Comparison of ENCODE assay signal across 12 cellular contexts in genomic region chr7:150740053-150740452, GRCh38. TPM values are rescaled to one million over a fixed set of nuclear protein-coding genes. Genes with fewer than 3 reads are reported as not detected.
A peak's percentile ranks its signal among the peaks of the same experiment; 100 is the strongest.
DNase-seq lines count a peak whose midpoint lies in the region; ATAC-seq and TF ChIP-seq lines count a peak whose summit lies in the region.
"Had no signal": no experiment of that assay in that cellular context is flagged by ENCODE, and none has a peak within 500 bp of the region (broad histone marks: within the 10 kb centered on the region; RNA-seq: fewer than 3 reads in every experiment).

No MANE protein-coding gene starts in this region.

- ATAC-seq in right cardiac atrium (no peak), foreskin keratinocyte (no peak)
- ATAC-seq: Panc1 had no signal

- no peaks in the 10 kb centered on the region for H4K20me1 ChIP-seq in osteoblast (ENCODE audit: insufficient read depth, low read length)

- no peaks in the 10 kb centered on the region for H3K27me3 Mint-ChIP-seq in MCF 10A (ENCODE audit: insufficient read depth, unreplicated experiment)

- H3K36me3 Mint-ChIP-seq in MCF 10A (ENCODE audit: insufficient read depth, unreplicated experiment), result no peaks in the 10 kb centered on the region

- no TSS peak for BruUV-seq in MCF 10A (replicated peaks; lab: Mats Ljungman, UMichigan)

- DNase-seq in right cardiac atrium, result no peak
- no peak for DNase-seq in cardiac septum (ENCODE audit: low spot score)
- peak; percentile 48 for DNase-seq in MCF 10A (ENCODE audit: unreplicated experiment)
- no peak for DNase-seq in foreskin keratinocyte
- no peak for DNase-seq in osteoblast (ENCODE audit: insufficient read length, low spot score, missing footprints)
- no peak for DNase-seq in dedifferentiated amniotic fluid mesenchymal stem cell (ENCODE audit: extremely low spot score)
- DNase-seq in NCI-H1105 (lab: John Stamatoyannopoulos, UW), result no peak
- DNase-seq: GDM1, WERI-Rb-1 had no signal

- no peak overlapping the region for H2AFZ ChIP-seq in osteoblast (ENCODE audit: low read length)

- CTCF ChIA-PET in MCF 10A (lab: Yijun Ruan, JAX), result no interaction called here

- no peaks in the 10 kb centered on the region for H3K9me3 ChIP-seq in right cardiac atrium (ENCODE audit: control insufficient read depth, low read length)
- H3K9me3 ChIP-seq in mononuclear cell (ENCODE audit: low read depth, low read length), result no peaks in the 10 kb centered on the region
- H3K9me3 ChIP-seq in osteoblast (ENCODE audit: low read depth, low read length), result no peaks in the 10 kb centered on the region

- TF ChIP-seq CTCF in MCF 10A (IDR thresholded peaks at IDR 0.05; ENCODE audit: unreplicated experiment) (no peak), foreskin keratinocyte (conservative IDR thresholded peaks at IDR 0.05) (no peak), osteoblast (IDR thresholded peaks at IDR 0.05; ENCODE audit: extremely low read depth, low read depth, low read length) (no peak)

- no peak overlapping the region for H3K4me3 Mint-ChIP-seq in MCF 10A (ENCODE audit: unreplicated experiment)

- POLR2A ChIA-PET in MCF 10A (lab: Yijun Ruan, JAX), result no interaction called here

- intact Hi-C loops in right cardiac atrium (cut with DNase I), result no loop called here
- intact Hi-C loops in cardiac septum (cut with DNase I), result no loop called here
- intact Hi-C loops in MCF 10A (cut with micrococcal nuclease), result no loop called here

- H3K4me3 ChIP-seq in right cardiac atrium (ENCODE audit: low read length) (peak overlapping the region; percentile 42), mononuclear cell (ENCODE audit: low read length) (peak overlapping the region; percentile 79), osteoblast (ENCODE audit: insufficient read depth, low read length) (no peak overlapping the region)

- H3K4me1 ChIP-seq in right cardiac atrium (ENCODE audit: control insufficient read depth, insufficient read depth, low read length), result peaks cover 7% of the 10 kb centered on the region
- peaks cover 72% of the 10 kb centered on the region for H3K4me1 ChIP-seq in mononuclear cell (ENCODE audit: insufficient read depth, low read length)
- H3K4me1 ChIP-seq in foreskin keratinocyte, result no peaks in the 10 kb centered on the region
- H3K4me1 ChIP-seq in osteoblast (ENCODE audit: insufficient read depth, low read length), result no peaks in the 10 kb centered on the region

- H3K27ac ChIP-seq in right cardiac atrium (ENCODE audit: low read length) (peak overlapping the region; percentile 44), foreskin keratinocyte (no peak overlapping the region), osteoblast (ENCODE audit: low read depth, low read length) (no peak overlapping the region)
- H3K27ac ChIP-seq: WERI-Rb-1 had no signal

- H3K27me3 ChIP-seq in right cardiac atrium (ENCODE audit: control insufficient read depth, insufficient read depth) (no peaks in the 10 kb centered on the region), mononuclear cell (ENCODE audit: insufficient read depth, low read length) (no peaks in the 10 kb centered on the region), foreskin keratinocyte (no peaks in the 10 kb centered on the region), osteoblast (ENCODE audit: insufficient read depth, low read length) (no peaks in the 10 kb centered on the region)

- WGBS in right cardiac atrium, result 65% methylated on average over 10 of the region's 10 CpGs

- peaks cover 12% of the 10 kb centered on the region for H3K4me1 Mint-ChIP-seq in MCF 10A (ENCODE audit: insufficient read depth, unreplicated experiment)

- H3K27ac Mint-ChIP-seq in MCF 10A (ENCODE audit: low read depth, unreplicated experiment), result no peak overlapping the region

- H3K4me2 ChIP-seq in osteoblast (ENCODE audit: insufficient read depth, low read length), result no peak overlapping the region

- H3K9me3 Mint-ChIP-seq in MCF 10A (ENCODE audit: unreplicated experiment), result no peaks in the 10 kb centered on the region

- H3K36me3 ChIP-seq in osteoblast (ENCODE audit: insufficient read depth, low read length), result no peaks in the 10 kb centered on the region
- H3K36me3 ChIP-seq: WERI-Rb-1 had no signal

- H3K79me2 ChIP-seq in osteoblast (ENCODE audit: insufficient read depth, low read length), result no peaks in the 10 kb centered on the region

RNA-seq across cellular contexts. Expression of gene GIMAP5, which starts 2.8 kb away (rescaled TPM):
- total RNA-seq in right cardiac atrium, result 10 to 100 TPM in 3 of 4 donors, 1 to 10 TPM in 1; 9.3 to 24.2 (median 11.1) TPM
- polyA plus RNA-seq in right cardiac atrium, result 22.3 TPM
- total RNA-seq in cardiac septum, result 6.6 TPM
- total RNA-seq in MCF 10A (2022), result not detected in 2 replicates
- 102 TPM for total RNA-seq in mononuclear cell
- total RNA-seq in foreskin keratinocyte, result not detected in 2 replicates
- not detected in 2 replicates for polyA plus RNA-seq in foreskin keratinocyte
- total RNA-seq in osteoblast, result not detected in 2 replicates
- polyA plus RNA-seq: neural cell had no signal

RNA-seq across cellular contexts. Expression of gene GIMAP1, which starts 23.6 kb away (rescaled TPM):
- 1 to 10 TPM; 3.3 to 6.7 (median 4.5) TPM for total RNA-seq in right cardiac atrium
- 7.8 TPM for polyA plus RNA-seq in right cardiac atrium
- total RNA-seq in cardiac septum, result 3.5 TPM
- total RNA-seq in MCF 10A (2022), result not detected in 2 replicates
- 10.0 TPM for total RNA-seq in mononuclear cell
- not detected in 2 replicates for total RNA-seq in foreskin keratinocyte
- not detected in 2 replicates for polyA plus RNA-seq in foreskin keratinocyte
- total RNA-seq in osteoblast, result not detected in 2 replicates
- polyA plus RNA-seq: neural cell had no signal

RNA-seq across cellular contexts. Expression of gene GIMAP2, which starts 54.5 kb away (rescaled TPM):
- total RNA-seq in right cardiac atrium (1 to 10 TPM; 4.5 to 8.3 (median 6.5) TPM), cardiac septum (3.1 TPM), MCF 10A (2022) (not detected in 2 replicates), mononuclear cell (159 TPM), foreskin keratinocyte (0.25 and 0.41 TPM in 2 replicates), osteoblast (8.8 and 9.4 TPM in 2 replicates)
- polyA plus RNA-seq in right cardiac atrium (4.1 TPM), foreskin keratinocyte (0.14 and 0.25 TPM in 2 replicates)
- polyA plus RNA-seq: neural cell had no signal

Comparison
In these comparisons a context has a peak if more than half of its experiments do, and no peak if none do; other contexts are left out.
1. RNA of gene GIMAP2, which starts 54.5 kb away (total RNA-seq): 159 TPM in mononuclear cell (single experiment); 8.8 to 9.4 TPM in osteoblast, 4.5 to 8.3 TPM in right cardiac atrium, 3.1 TPM in cardiac septum (single experiment), 0.25 to 0.41 TPM in foreskin keratinocyte and not detected in MCF 10A; every median in the first group is over 10 times any median in the second.